ENCODE assay signal across 1 cellular context in the genomic region with DNA sequence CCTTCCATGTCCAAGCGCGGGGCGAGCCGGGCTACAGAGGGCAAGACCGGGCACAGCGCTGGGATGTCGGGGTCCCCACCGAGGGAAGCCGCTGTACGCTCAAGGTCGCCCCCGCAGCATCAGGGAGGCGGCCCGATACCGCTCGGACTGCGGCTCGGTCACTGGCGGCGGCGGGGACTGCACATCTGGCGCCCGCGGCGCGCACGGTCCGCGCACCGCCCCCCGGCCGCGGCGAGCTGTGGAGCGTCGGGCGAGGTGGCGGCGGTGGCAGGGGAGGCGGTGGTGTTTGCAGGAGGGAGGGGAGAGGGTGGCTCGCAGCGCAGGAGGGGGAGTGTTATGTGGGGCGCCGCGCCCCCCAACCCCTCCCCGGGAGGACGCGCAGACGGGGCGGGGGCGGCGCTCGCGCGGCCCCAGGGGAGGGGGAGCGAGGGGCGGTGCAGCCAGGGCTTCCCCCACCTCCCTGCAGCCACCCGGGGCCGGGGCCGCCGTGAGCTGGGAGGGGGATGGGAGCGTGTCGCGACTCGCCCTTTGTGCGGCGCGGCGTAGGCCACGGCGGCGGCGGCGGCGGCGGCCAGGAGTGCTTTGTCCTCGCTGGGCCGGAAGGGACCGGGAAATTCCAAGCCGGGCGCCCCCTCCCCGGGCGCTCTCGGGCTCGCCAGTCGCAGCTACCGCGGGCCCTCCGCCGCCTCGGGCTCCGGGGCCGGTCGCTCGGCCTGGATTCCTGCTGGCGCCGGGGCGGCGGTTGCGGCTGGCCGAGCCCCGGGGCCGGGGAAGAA.
TF ChIP-seq lines count a peak whose summit lies in the region.

A gene (minus strand): TSS at position 309 of the 776 bp plus-strand sequence. CDS start 301 bp downstream, at position 8.

TF ChIP-seq in HCT116, 20 proteins besides CTCF, POLR2A, EP300 and RAD21 (continued from another document):
- TF ChIP-seq, protein P1, sequence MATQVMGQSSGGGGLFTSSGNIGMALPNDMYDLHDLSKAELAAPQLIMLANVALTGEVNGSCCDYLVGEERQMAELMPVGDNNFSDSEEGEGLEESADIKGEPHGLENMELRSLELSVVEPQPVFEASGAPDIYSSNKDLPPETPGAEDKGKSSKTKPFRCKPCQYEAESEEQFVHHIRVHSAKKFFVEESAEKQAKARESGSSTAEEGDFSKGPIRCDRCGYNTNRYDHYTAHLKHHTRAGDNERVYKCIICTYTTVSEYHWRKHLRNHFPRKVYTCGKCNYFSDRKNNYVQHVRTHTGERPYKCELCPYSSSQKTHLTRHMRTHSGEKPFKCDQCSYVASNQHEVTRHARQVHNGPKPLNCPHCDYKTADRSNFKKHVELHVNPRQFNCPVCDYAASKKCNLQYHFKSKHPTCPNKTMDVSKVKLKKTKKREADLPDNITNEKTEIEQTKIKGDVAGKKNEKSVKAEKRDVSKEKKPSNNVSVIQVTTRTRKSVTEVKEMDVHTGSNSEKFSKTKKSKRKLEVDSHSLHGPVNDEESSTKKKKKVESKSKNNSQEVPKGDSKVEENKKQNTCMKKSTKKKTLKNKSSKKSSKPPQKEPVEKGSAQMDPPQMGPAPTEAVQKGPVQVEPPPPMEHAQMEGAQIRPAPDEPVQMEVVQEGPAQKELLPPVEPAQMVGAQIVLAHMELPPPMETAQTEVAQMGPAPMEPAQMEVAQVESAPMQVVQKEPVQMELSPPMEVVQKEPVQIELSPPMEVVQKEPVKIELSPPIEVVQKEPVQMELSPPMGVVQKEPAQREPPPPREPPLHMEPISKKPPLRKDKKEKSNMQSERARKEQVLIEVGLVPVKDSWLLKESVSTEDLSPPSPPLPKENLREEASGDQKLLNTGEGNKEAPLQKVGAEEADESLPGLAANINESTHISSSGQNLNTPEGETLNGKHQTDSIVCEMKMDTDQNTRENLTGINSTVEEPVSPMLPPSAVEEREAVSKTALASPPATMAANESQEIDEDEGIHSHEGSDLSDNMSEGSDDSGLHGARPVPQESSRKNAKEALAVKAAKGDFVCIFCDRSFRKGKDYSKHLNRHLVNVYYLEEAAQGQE (IDR thresholded peaks at IDR 0.05; ENCODE audit: low read depth) = no peak
- no peak for TF ChIP-seq TCF7L2 (IDR thresholded peaks at IDR 0.05; ENCODE audit: borderline replicate concordance, extremely low read depth, insufficient read depth, insufficient read length)
- TF ChIP-seq SIN3A (IDR thresholded peaks at IDR 0.05; ENCODE audit: low read depth) = no peak
- no peak for TF ChIP-seq EZH2phosphoT487 (IDR thresholded peaks at IDR 0.05; ENCODE audit: borderline replicate concordance)
- TF ChIP-seq CEBPB (IDR thresholded peaks at IDR 0.05; ENCODE audit: low read depth) = no peak
- TF ChIP-seq JUND (IDR thresholded peaks at IDR 0.05) = no peak
- no peak for TF ChIP-seq SRF (IDR thresholded peaks at IDR 0.05; ENCODE audit: low read depth)
- TF ChIP-seq CBX3 (IDR thresholded peaks at IDR 0.05; ENCODE audit: low read depth) = no peak
- no peak for TF ChIP-seq SP1 (IDR thresholded peaks at IDR 0.05; ENCODE audit: low read depth)
- TF ChIP-seq FOSL1 (IDR thresholded peaks at IDR 0.05; ENCODE audit: low read depth) = no peak
- TF ChIP-seq, protein P2, sequence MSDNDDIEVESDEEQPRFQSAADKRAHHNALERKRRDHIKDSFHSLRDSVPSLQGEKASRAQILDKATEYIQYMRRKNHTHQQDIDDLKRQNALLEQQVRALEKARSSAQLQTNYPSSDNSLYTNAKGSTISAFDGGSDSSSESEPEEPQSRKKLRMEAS (IDR thresholded peaks at IDR 0.05) = no peak; the same call in 1 of the 2 replicates
- no peak for TF ChIP-seq POLR2AphosphoS5 (IDR thresholded peaks at IDR 0.05; ENCODE audit: low read depth, low read length)
